Comparison of ENCODE assay signal across 37 cellular contexts in the genomic region with DNA sequence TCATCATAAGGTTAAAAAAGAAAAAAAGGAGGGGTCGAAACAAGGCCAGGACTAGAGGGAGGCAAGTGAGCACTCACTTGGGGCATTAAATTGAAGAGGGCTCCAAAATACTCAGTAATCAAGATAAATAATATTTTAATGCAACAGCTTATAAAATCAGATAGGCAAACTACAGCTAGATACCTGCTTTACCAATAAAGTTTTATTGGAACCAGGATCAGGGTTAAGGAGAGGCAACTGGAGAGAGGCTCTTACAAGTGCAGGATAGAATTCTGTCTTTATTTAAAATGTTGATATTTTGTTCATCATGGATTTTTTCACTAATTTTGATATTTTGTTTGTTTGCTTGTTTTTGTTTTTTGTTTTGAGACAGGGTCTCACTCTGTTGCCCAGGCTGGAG. TPM values are rescaled to one million over a fixed set of nuclear protein-coding genes. Genes with fewer than 3 reads are reported as not detected.
"Had no signal": no experiment of that assay in that cellular context is flagged by ENCODE, and none has a peak within 500 bp of the region (broad histone marks: within the 10 kb centered on the region; RNA-seq: fewer than 3 reads in every experiment).

No MANE protein-coding gene starts in this region.

- H3K4me1 Mint-ChIP-seq: activated naive CD4-positive, alpha-beta T cell treated with anti-CD3 and anti-CD28 coated beads, Interleukin-2, amount 10 ng/mL, durations not matched to agents 7 days and 5 days; activated naive CD4-positive, alpha-beta T cell treated with anti-CD3 and anti-CD28 coated beads, Interleukin-2, amount 50 U/mL, for 24 hours; activated naive CD8-positive, alpha-beta T cell treated with anti-CD3 and anti-CD28 coated beads for 36 hours; activated naive CD8-positive, alpha-beta T cell treated with anti-CD3 and anti-CD28 coated beads, Interleukin-2, amount 10 ng/mL, durations not matched to agents 7 days and 5 days; activated naive CD8-positive, alpha-beta T cell treated with anti-CD3 and anti-CD28 coated beads, Interleukin-2, amount 50 U/mL, for 24 hours; activated T-helper 17 cell treated with anti-CD3 and anti-CD28 coated beads, Interleukin-2, amount 50 U/mL, for 72 hours; central memory CD8-positive, alpha-beta T cell had no signal

- H3K27me3 ChIP-seq: adrenal gland, ascending aorta, body of pancreas, breast epithelium had no signal

- H3K27ac Mint-ChIP-seq: activated naive CD4-positive, alpha-beta T cell treated with anti-CD3 and anti-CD28 coated beads for 36 hours; activated naive CD4-positive, alpha-beta T cell treated with anti-CD3 and anti-CD28 coated beads, Interleukin-2, amount 10 ng/mL, durations not matched to agents 7 days and 5 days; activated naive CD4-positive, alpha-beta T cell treated with anti-CD3 and anti-CD28 coated beads, Interleukin-2, amount 50 U/mL, for 24 hours; activated naive CD4-positive, alpha-beta T cell treated with anti-CD3 and anti-CD28 coated beads, Interleukin-2, amount 50 U/mL, for 72 hours; activated naive CD8-positive, alpha-beta T cell; activated naive CD8-positive, alpha-beta T cell treated with anti-CD3 and anti-CD28 coated beads for 36 hours; activated naive CD8-positive, alpha-beta T cell treated with anti-CD3 and anti-CD28 coated beads, Interleukin-2, amount 10 ng/mL, durations not matched to agents 7 days and 5 days; activated naive CD8-positive, alpha-beta T cell treated with anti-CD3 and anti-CD28 coated beads, Interleukin-2, amount 50 U/mL, for 24 hours; activated T-cell treated with anti-CD3 and anti-CD28 coated beads, Interleukin-2, amount 50 U/mL, for 24 hours; activated T-cell treated with anti-CD3 and anti-CD28 coated beads, Interleukin-2, amount 50 U/mL, for 72 hours; activated T-helper 1 cell treated with anti-CD3 and anti-CD28 coated beads, Interleukin-12 subunit alpha, Interleukin-12 subunit beta, Interleukin-2, Interleukin-4 antibody, amounts not matched to agents 30 ng/mL and 10 ng/mL and 1 ng/mL, durations not matched to agents 14 hours and 24 hours and 36 hours; activated T-helper 17 cell treated with anti-CD3 and anti-CD28 coated beads, Interleukin-2, amount 50 U/mL, for 72 hours; activated T-helper 2 cell treated with anti-CD3 and anti-CD28 coated beads, Interferon-gamma antibody, Interleukin-2, Interleukin-4, amounts not matched to agents 10 μg/mL and 5 μg/mL and 100 μg/mL, durations not matched to agents 14 hours and 24 hours and 36 hours had no signal

- DNase-seq: activated effector memory CD4-positive, alpha-beta T cell treated with anti-CD3 and anti-CD28 coated beads, Interleukin-2, amount 50 U/mL, for 16 hours; activated effector memory CD4-positive, alpha-beta T cell treated with Interleukin-2 at 50 U/mL for 16 hours; activated gamma-delta T cell; activated gamma-delta T cell treated with Interleukin-2 at 50 U/mL for 16 hours; activated naive CD4-positive, alpha-beta T cell; activated naive CD4-positive, alpha-beta T cell treated with anti-CD3 and anti-CD28 coated beads for 36 hours; activated naive CD4-positive, alpha-beta T cell treated with anti-CD3 and anti-CD28 coated beads, Interleukin-2, amount 10 ng/mL, durations not matched to agents 7 days and 5 days; activated naive CD4-positive, alpha-beta T cell treated with anti-CD3 and anti-CD28 coated beads, Interleukin-2, amount 50 U/mL, for 16 hours; activated naive CD4-positive, alpha-beta T cell treated with Interleukin-2 at 50 U/mL for 16 hours; activated naive CD8-positive, alpha-beta T cell treated with anti-CD3 and anti-CD28 coated beads for 36 hours; activated naive CD8-positive, alpha-beta T cell treated with anti-CD3 and anti-CD28 coated beads, Interleukin-2, amount 10 ng/mL, durations not matched to agents 7 days and 5 days; activated naive CD8-positive, alpha-beta T cell treated with anti-CD3 and anti-CD28 coated beads, Interleukin-2, amount 50 U/mL, for 24 hours; activated T-cell treated with anti-CD3 and anti-CD28 coated beads, Interleukin-2, amount 50 U/mL, for 1 hour; activated T-cell treated with anti-CD3 and anti-CD28 coated beads, Interleukin-2, amount 50 U/mL, for 24 hours; activated T-cell treated with anti-CD3 and anti-CD28 coated beads, Interleukin-2, amount 50 U/mL, for 4 hours; activated T-cell treated with anti-CD3 and anti-CD28 coated beads, Interleukin-2, amount 50 U/mL, for 48 hours; activated T-cell treated with anti-CD3 and anti-CD28 coated beads, Interleukin-2, amount 50 U/mL, for 72 hours; amniotic stem cell; aorta; body of pancreas; brain microvascular endothelial cell; central memory CD4-positive, alpha-beta T cell; cerebellar nuclear complex had no signal

- FAIRE-seq: astrocyte, bronchial epithelial cell had no signal

- ATAC-seq: activated naive CD4-positive, alpha-beta T cell treated with anti-CD3 and anti-CD28 coated beads, Interleukin-2, amount 50 U/mL, for 72 hours; activated naive CD8-positive, alpha-beta T cell treated with anti-CD3 and anti-CD28 coated beads, Interleukin-2, amount 50 U/mL, for 24 hours; activated T-cell treated with anti-CD3 and anti-CD28 coated beads, Interleukin-2, amount 50 U/mL, for 4 hours; activated T-cell treated with anti-CD3 and anti-CD28 coated beads, Interleukin-2, amount 50 U/mL, for 72 hours; activated T-helper 17 cell treated with anti-CD3 and anti-CD28 coated beads, Interleukin-2, amount 50 U/mL, for 72 hours had no signal

- H3K4me3 ChIP-seq: adrenal gland, ascending aorta, body of pancreas, breast epithelium, cardiac muscle cell had no signal

- H3K36me3 Mint-ChIP-seq: activated naive CD4-positive, alpha-beta T cell treated with anti-CD3 and anti-CD28 coated beads, Interleukin-2, amount 10 ng/mL, durations not matched to agents 7 days and 5 days; activated naive CD4-positive, alpha-beta T cell treated with anti-CD3 and anti-CD28 coated beads, Interleukin-2, amount 50 U/mL, for 24 hours; activated naive CD4-positive, alpha-beta T cell treated with anti-CD3 and anti-CD28 coated beads, Interleukin-2, amount 50 U/mL, for 72 hours; activated naive CD8-positive, alpha-beta T cell; activated naive CD8-positive, alpha-beta T cell treated with anti-CD3 and anti-CD28 coated beads for 36 hours; activated naive CD8-positive, alpha-beta T cell treated with anti-CD3 and anti-CD28 coated beads, Interleukin-2, amount 10 ng/mL, durations not matched to agents 7 days and 5 days; brain had no signal

- H3K4me3 Mint-ChIP-seq: activated naive CD4-positive, alpha-beta T cell treated with anti-CD3 and anti-CD28 coated beads for 36 hours; activated naive CD4-positive, alpha-beta T cell treated with anti-CD3 and anti-CD28 coated beads, Interleukin-2, amount 10 ng/mL, durations not matched to agents 7 days and 5 days; activated naive CD4-positive, alpha-beta T cell treated with anti-CD3 and anti-CD28 coated beads, Interleukin-2, amount 50 U/mL, for 24 hours; activated naive CD8-positive, alpha-beta T cell; activated naive CD8-positive, alpha-beta T cell treated with anti-CD3 and anti-CD28 coated beads for 36 hours; activated naive CD8-positive, alpha-beta T cell treated with anti-CD3 and anti-CD28 coated beads, Interleukin-2, amount 10 ng/mL, durations not matched to agents 7 days and 5 days; activated naive CD8-positive, alpha-beta T cell treated with anti-CD3 and anti-CD28 coated beads, Interleukin-2, amount 50 U/mL, for 24 hours; activated T-cell treated with anti-CD3 and anti-CD28 coated beads, Interleukin-2, amount 50 U/mL, for 24 hours; activated T-cell treated with anti-CD3 and anti-CD28 coated beads, Interleukin-2, amount 50 U/mL, for 4 hours; activated T-cell treated with anti-CD3 and anti-CD28 coated beads, Interleukin-2, amount 50 U/mL, for 72 hours; activated T-helper 1 cell treated with anti-CD3 and anti-CD28 coated beads, Interleukin-12 subunit alpha, Interleukin-12 subunit beta, Interleukin-2, Interleukin-4 antibody, amounts not matched to agents 30 ng/mL and 10 ng/mL and 1 ng/mL, durations not matched to agents 14 hours and 24 hours and 36 hours; activated T-helper 17 cell treated with anti-CD3 and anti-CD28 coated beads, Interleukin-2, amount 50 U/mL, for 72 hours; brain; central memory CD8-positive, alpha-beta T cell had no signal

- H3K9me3 Mint-ChIP-seq: activated naive CD4-positive, alpha-beta T cell treated with anti-CD3 and anti-CD28 coated beads for 36 hours; activated naive CD4-positive, alpha-beta T cell treated with anti-CD3 and anti-CD28 coated beads, Interleukin-2, amount 10 ng/mL, durations not matched to agents 7 days and 5 days; activated naive CD4-positive, alpha-beta T cell treated with anti-CD3 and anti-CD28 coated beads, Interleukin-2, amount 50 U/mL, for 24 hours; activated naive CD4-positive, alpha-beta T cell treated with anti-CD3 and anti-CD28 coated beads, Interleukin-2, amount 50 U/mL, for 72 hours; activated naive CD8-positive, alpha-beta T cell treated with anti-CD3 and anti-CD28 coated beads for 36 hours; activated naive CD8-positive, alpha-beta T cell treated with anti-CD3 and anti-CD28 coated beads, Interleukin-2, amount 10 ng/mL, durations not matched to agents 7 days and 5 days; activated naive CD8-positive, alpha-beta T cell treated with anti-CD3 and anti-CD28 coated beads, Interleukin-2, amount 50 U/mL, for 24 hours; activated T-cell treated with anti-CD3 and anti-CD28 coated beads, Interleukin-2, amount 50 U/mL, for 24 hours; activated T-cell treated with anti-CD3 and anti-CD28 coated beads, Interleukin-2, amount 50 U/mL, for 4 hours; activated T-cell treated with anti-CD3 and anti-CD28 coated beads, Interleukin-2, amount 50 U/mL, for 72 hours; activated T-helper 1 cell treated with anti-CD3 and anti-CD28 coated beads, Interleukin-12 subunit alpha, Interleukin-12 subunit beta, Interleukin-2, Interleukin-4 antibody, amounts not matched to agents 30 ng/mL and 10 ng/mL and 1 ng/mL, durations not matched to agents 14 hours and 24 hours and 36 hours; activated T-helper 17 cell treated with anti-CD3 and anti-CD28 coated beads, Interleukin-2, amount 50 U/mL, for 72 hours; activated T-helper 2 cell treated with anti-CD3 and anti-CD28 coated beads, Interferon-gamma antibody, Interleukin-2, Interleukin-4, amounts not matched to agents 10 μg/mL and 5 μg/mL and 100 μg/mL, durations not matched to agents 14 hours and 24 hours and 36 hours; brain; central memory CD8-positive, alpha-beta T cell had no signal

- H3K9me3 ChIP-seq: adrenal gland, ascending aorta, body of pancreas, breast epithelium had no signal

- H3K27ac ChIP-seq: adrenal gland, ascending aorta, brain microvascular endothelial cell, breast epithelium, cardiac muscle cell had no signal

- H3K36me3 ChIP-seq: adrenal gland, ascending aorta, brain microvascular endothelial cell, breast epithelium, cardiac muscle cell had no signal

- H3K4me1 ChIP-seq: adrenal gland, breast epithelium had no signal

RNA-seq across cellular contexts. Expression of a gene that starts 40.6 kb away (rescaled TPM):
- total RNA-seq: activated naive CD4-positive, alpha-beta T cell treated with anti-CD3 and anti-CD28 coated beads for 36 hours; activated T-helper 2 cell treated with anti-CD3 and anti-CD28 coated beads, Interferon-gamma antibody, Interleukin-2, Interleukin-4, amounts not matched to agents 10 μg/mL and 5 μg/mL and 100 μg/mL, durations not matched to agents 14 hours and 24 hours and 36 hours had no signal
